Comparison of ENCODE assay signal across 8 cellular contexts in genomic region chr16:1474047-1474446, GRCh38. TPM values are rescaled to one million over a fixed set of nuclear protein-coding genes. Genes with fewer than 3 reads are reported as not detected.
DNase-seq lines count a peak whose midpoint lies in the region; ATAC-seq and TF ChIP-seq lines count a peak whose summit lies in the region.

No MANE protein-coding gene starts in this region.

- H3K36me3 ChIP-seq in right lobe of liver (no peaks in the 10 kb centered on the region), upper lobe of left lung (no peaks in the 10 kb centered on the region)

- TF ChIP-seq CTCF in astrocyte of the cerebellum (IDR thresholded peaks at IDR 0.05; ENCODE audit: low read depth, low read length, missing control alignments) (no peak), right lobe of liver (IDR thresholded peaks at IDR 0.05) (no peak), upper lobe of left lung (IDR thresholded peaks at IDR 0.05) (no peak), GM20000 (IDR thresholded peaks at IDR 0.05; ENCODE audit: extremely low read depth, missing control alignments) (no peak)

- no peaks in the 10 kb centered on the region for H3K9me3 ChIP-seq in right lobe of liver
- H3K9me3 ChIP-seq in upper lobe of left lung, result no peaks in the 10 kb centered on the region

- H3K27ac ChIP-seq in right lobe of liver (peak overlapping the region in 2 of 3 donors; percentile 83 to 86), upper lobe of left lung (peak overlapping the region; percentile 81 to 96 (median 94))

- no peaks in the 10 kb centered on the region for H3K27me3 Mint-ChIP-seq in activated naive CD4-positive, alpha-beta T cell treated with anti-CD3 and anti-CD28 coated beads, Interleukin-2, amount 50 U/mL, for 24 hours

- intact Hi-C loops in right lobe of liver (cut with DNase I), result no loop called here

- no peak for TF ChIP-seq EP300 in upper lobe of left lung (IDR thresholded peaks at IDR 0.05)

- peak overlapping the region; percentile 23 for H3K27ac Mint-ChIP-seq in activated naive CD4-positive, alpha-beta T cell treated with anti-CD3 and anti-CD28 coated beads, Interleukin-2, amount 50 U/mL, for 24 hours

- H3K4me3 Mint-ChIP-seq in activated naive CD4-positive, alpha-beta T cell treated with anti-CD3 and anti-CD28 coated beads, Interleukin-2, amount 50 U/mL, for 24 hours, result peak overlapping the region; percentile 84

- no peak for DNase-seq in activated naive CD4-positive, alpha-beta T cell treated with Interleukin-2 at 50 U/mL for 16 hours
- no peak for DNase-seq in astrocyte of the cerebellum (ENCODE audit: low read depth)
- no peak for DNase-seq in right lobe of liver
- DNase-seq in upper lobe of left lung, result no peak
- no peak for DNase-seq in GM20000 (ENCODE audit: low spot score)
- no peak for DNase-seq in iPS-NIHi11 (ENCODE audit: low spot score)
- no peak for DNase-seq in NCI-H1930 (lab: John Stamatoyannopoulos, UW)

- ATAC-seq in right lobe of liver (no peak), upper lobe of left lung (ENCODE audit: low FRiP score in 2 of 2) (no peak)

- peaks cover 1% of the 10 kb centered on the region for H3K36me3 Mint-ChIP-seq in activated naive CD4-positive, alpha-beta T cell treated with anti-CD3 and anti-CD28 coated beads, Interleukin-2, amount 50 U/mL, for 24 hours

- peaks cover 43% of the 10 kb centered on the region for H3K4me1 Mint-ChIP-seq in activated naive CD4-positive, alpha-beta T cell treated with anti-CD3 and anti-CD28 coated beads, Interleukin-2, amount 50 U/mL, for 24 hours

- 27% methylated on average over 14 of the region's 15 CpGs for WGBS in right lobe of liver (ENCODE audit: insufficient coverage, low coverage, low lambda C conversion rate, missing lambda C conversion rate)
- WGBS in upper lobe of left lung, 2 donors, result 33 to 36% methylated on average over 15 of the region's 15 CpGs

- H3K4me1 ChIP-seq in right lobe of liver (peaks cover 0 to 18% (median 3%) of the 10 kb centered on the region in 4 donors), upper lobe of left lung (peaks cover 16 to 64% (median 31%) of the 10 kb centered on the region in 4 donors)

- TF ChIP-seq POLR2A in right lobe of liver (IDR thresholded peaks at IDR 0.05) (no peak), upper lobe of left lung (IDR thresholded peaks at IDR 0.05) (no peak)

- peak overlapping the region; percentile 70 for H3K4me3 ChIP-seq in astrocyte of the cerebellum (ENCODE audit: low read depth, low read length)
- H3K4me3 ChIP-seq in right lobe of liver, result peak overlapping the region; percentile 87 to 97 (median 87)
- peak overlapping the region; percentile 73 to 99 (median 86) for H3K4me3 ChIP-seq in upper lobe of left lung

- H3K27me3 ChIP-seq in right lobe of liver (no peaks in the 10 kb centered on the region), upper lobe of left lung (no peaks in the 10 kb centered on the region)

- in situ Hi-C loops in astrocyte of the cerebellum (cut with HindIII; ENCODE audit: low sequenced_read_pairs), result no loop called here

- no peaks in the 10 kb centered on the region for H3K9me3 Mint-ChIP-seq in activated naive CD4-positive, alpha-beta T cell treated with anti-CD3 and anti-CD28 coated beads, Interleukin-2, amount 50 U/mL, for 24 hours

RNA-seq across cellular contexts. Expression of gene CLCN7, which starts 0.8 kb away (rescaled TPM):
- total RNA-seq in right lobe of liver (10 to 100 TPM; 36.0 to 50.8 (median 40.8) TPM), upper lobe of left lung (100 to 1,000 TPM in 4 of 6 donors, 10 to 100 TPM in 2; 78.0 to 463 (median 147) TPM)

RNA-seq across cellular contexts. Expression of gene PTX4, which starts 14.7 kb away (rescaled TPM):
- not detected for total RNA-seq in right lobe of liver
- total RNA-seq in upper lobe of left lung, result under 1 TPM in 3 of 6 donors, not detected in 3; 0.30 to 0.34 (median 0.34) TPM

RNA-seq across cellular contexts. Expression of gene TELO2, which starts 19.1 kb away (rescaled TPM):
- total RNA-seq in right lobe of liver (10 to 100 TPM in 5 of 6 experiments, 1 to 10 TPM in 1; 9.5 to 31.0 (median 20.8) TPM), upper lobe of left lung (100 to 1,000 TPM in 1 of 6 donors, 10 to 100 TPM in 5; 13.8 to 130 (median 41.5) TPM)

RNA-seq across cellular contexts. Expression of gene CCDC154, which starts 29.7 kb away (rescaled TPM):
- total RNA-seq in right lobe of liver (1 to 10 TPM in 2 of 6 experiments, under 1 TPM in 3, not detected in 1; 0.25 to 1.7 (median 0.79) TPM), upper lobe of left lung (1 to 10 TPM in 4 of 6 donors, under 1 TPM in 1, not detected in 1; 0.30 to 5.4 (median 2.9) TPM)

RNA-seq across cellular contexts. Expression of gene PERCC1, which starts 43.2 kb away (rescaled TPM):
- total RNA-seq in right lobe of liver (not detected), upper lobe of left lung (1 to 10 TPM in 1 of 6 donors, under 1 TPM in 1, not detected in 4; 0.27 to 2.2 TPM)
